Comparison of ENCODE assay signal across 9 cellular contexts in genomic region chr14:94770251-94770749, GRCh38. TPM values are rescaled to one million over a fixed set of nuclear protein-coding genes. Genes with fewer than 3 reads are reported as not detected.
DNase-seq lines count a peak whose midpoint lies in the region; ATAC-seq and TF ChIP-seq lines count a peak whose summit lies in the region.
"Had no signal": no experiment of that assay in that cellular context is flagged by ENCODE, and none has a peak within 500 bp of the region (broad histone marks: within the 10 kb centered on the region; RNA-seq: fewer than 3 reads in every experiment).

No MANE protein-coding gene starts in this region.

- H3K27ac ChIP-seq in cardiac muscle cell, result no peak overlapping the region
- H3K27ac ChIP-seq in upper lobe of left lung, result no peak overlapping the region
- H3K27ac ChIP-seq: HL-60 had no signal

- 7 to 8% methylated on average over 18 of the region's 18 CpGs for WGBS in upper lobe of left lung, 2 donors

- TF ChIP-seq POLR2A in upper lobe of left lung (IDR thresholded peaks at IDR 0.05), result no peak

- H3K36me3 ChIP-seq in cardiac muscle cell (no peaks in the 10 kb centered on the region), upper lobe of left lung (no peaks in the 10 kb centered on the region)

- DNase-seq in cardiac muscle cell (ENCODE audit: low read depth in 1 of 2, low spot score in 1 of 2) (no peak), left ventricle myocardium superior (no peak), cardiac fibroblast (ENCODE audit: low read depth in 2 of 2) (no peak), mesothelial cell of epicardium (ENCODE audit: low spot score in 2 of 2, unreplicated experiment in 2 of 2) (no peak), upper lobe of left lung (peak in 1 of 2 donors; percentile 69), SKM-1 treated with dmso at 0.1 percent for 144 hours (lab: John Stamatoyannopoulos, UW; ENCODE audit: unreplicated experiment) (no peak), middle frontal gyrus (ENCODE audit: extremely low spot score, low spot score) (no peak)
- DNase-seq in activated CD4-positive, CD25-positive, alpha-beta regulatory T cell treated with anti-CD3 and anti-CD28 coated beads, Interleukin-2, amount 50 U/mL, for 72 hours, result no peak

- peaks cover 3% of the 10 kb centered on the region for H3K4me1 ChIP-seq in cardiac muscle cell (ENCODE audit: low read depth)
- peaks cover 24 to 25% (median 25%) of the 10 kb centered on the region in 4 donors for H3K4me1 ChIP-seq in upper lobe of left lung

- H3K27me3 ChIP-seq in cardiac muscle cell, result peaks cover 100% of the 10 kb centered on the region
- peaks cover 1 to 82% (median 47%) of the 10 kb centered on the region in 4 donors for H3K27me3 ChIP-seq in upper lobe of left lung

- no peak for TF ChIP-seq CTCF in cardiac muscle cell (IDR thresholded peaks at IDR 0.05; ENCODE audit: low read depth, low read length)
- no peak for TF ChIP-seq CTCF in cardiac fibroblast (IDR thresholded peaks at IDR 0.05; ENCODE audit: low read depth, low read length)
- TF ChIP-seq CTCF in mesothelial cell of epicardium (IDR thresholded peaks at IDR 0.05; ENCODE audit: unreplicated experiment), result no peak
- no peak for TF ChIP-seq CTCF in upper lobe of left lung (IDR thresholded peaks at IDR 0.05)

- intact Hi-C loops in left ventricle myocardium superior (cut with micrococcal nuclease), result no loop called here

- no peak for ATAC-seq in left ventricle myocardium superior
- no peak for ATAC-seq in upper lobe of left lung (ENCODE audit: low FRiP score in 2 of 2)

- H3K36me3 Mint-ChIP-seq in mesothelial cell of epicardium, result peaks cover 2% of the 10 kb centered on the region

- H3K27ac Mint-ChIP-seq in mesothelial cell of epicardium, result no peak overlapping the region

- no peak for TF ChIP-seq EP300 in upper lobe of left lung (IDR thresholded peaks at IDR 0.05)

- H3K9me3 ChIP-seq in cardiac muscle cell (ENCODE audit: low read depth) (no peaks in the 10 kb centered on the region), upper lobe of left lung (no peaks in the 10 kb centered on the region)

- H3K4me1 Mint-ChIP-seq in mesothelial cell of epicardium, result peaks cover 43% of the 10 kb centered on the region

- H3K4me3 Mint-ChIP-seq in mesothelial cell of epicardium, result peak overlapping the region; percentile 60

- no peaks in the 10 kb centered on the region for H3K9me3 Mint-ChIP-seq in mesothelial cell of epicardium

- peaks cover 96% of the 10 kb centered on the region for H3K27me3 Mint-ChIP-seq in mesothelial cell of epicardium (ENCODE audit: low read depth)

- peak overlapping the region; percentile 21 for H3K4me3 ChIP-seq in cardiac muscle cell
- H3K4me3 ChIP-seq in cardiac fibroblast (replicated peaks in 1 of 2; ENCODE audit: low read depth in 2 of 2, low read length in 2 of 2), result peak overlapping the region; percentile 40 to 48
- H3K4me3 ChIP-seq in upper lobe of left lung, result peak overlapping the region in 3 of 4 donors; percentile 40 to 56 (median 52)

RNA-seq across cellular contexts. Expression of gene GSC, which starts 0.4 kb away (rescaled TPM):
- total RNA-seq in cardiac muscle cell, result 1.2 and 1.3 TPM in 2 replicates
- polyA plus RNA-seq in cardiac muscle cell, result 0.24 TPM in 1 of 2 replicates, not detected in the other
- 0.20 TPM for total RNA-seq in left ventricle myocardium superior
- total RNA-seq in mesothelial cell of epicardium, result 3.8 to 4.9 TPM (median 4.4 TPM) in 3 replicates
- under 1 TPM in 1 of 6 donors, not detected in 5; 0.47 TPM for total RNA-seq in upper lobe of left lung
